Comparison of ENCODE assay signal across 1 cellular context in genomic region chr6:75363304-75363703, GRCh38.
TF ChIP-seq lines count a peak whose summit lies in the region.

No MANE protein-coding gene starts in this region.

TF ChIP-seq in GM12878, 131 proteins besides CTCF, POLR2A, EP300 and RAD21 (continued from another document):
- TF ChIP-seq, protein P1, sequence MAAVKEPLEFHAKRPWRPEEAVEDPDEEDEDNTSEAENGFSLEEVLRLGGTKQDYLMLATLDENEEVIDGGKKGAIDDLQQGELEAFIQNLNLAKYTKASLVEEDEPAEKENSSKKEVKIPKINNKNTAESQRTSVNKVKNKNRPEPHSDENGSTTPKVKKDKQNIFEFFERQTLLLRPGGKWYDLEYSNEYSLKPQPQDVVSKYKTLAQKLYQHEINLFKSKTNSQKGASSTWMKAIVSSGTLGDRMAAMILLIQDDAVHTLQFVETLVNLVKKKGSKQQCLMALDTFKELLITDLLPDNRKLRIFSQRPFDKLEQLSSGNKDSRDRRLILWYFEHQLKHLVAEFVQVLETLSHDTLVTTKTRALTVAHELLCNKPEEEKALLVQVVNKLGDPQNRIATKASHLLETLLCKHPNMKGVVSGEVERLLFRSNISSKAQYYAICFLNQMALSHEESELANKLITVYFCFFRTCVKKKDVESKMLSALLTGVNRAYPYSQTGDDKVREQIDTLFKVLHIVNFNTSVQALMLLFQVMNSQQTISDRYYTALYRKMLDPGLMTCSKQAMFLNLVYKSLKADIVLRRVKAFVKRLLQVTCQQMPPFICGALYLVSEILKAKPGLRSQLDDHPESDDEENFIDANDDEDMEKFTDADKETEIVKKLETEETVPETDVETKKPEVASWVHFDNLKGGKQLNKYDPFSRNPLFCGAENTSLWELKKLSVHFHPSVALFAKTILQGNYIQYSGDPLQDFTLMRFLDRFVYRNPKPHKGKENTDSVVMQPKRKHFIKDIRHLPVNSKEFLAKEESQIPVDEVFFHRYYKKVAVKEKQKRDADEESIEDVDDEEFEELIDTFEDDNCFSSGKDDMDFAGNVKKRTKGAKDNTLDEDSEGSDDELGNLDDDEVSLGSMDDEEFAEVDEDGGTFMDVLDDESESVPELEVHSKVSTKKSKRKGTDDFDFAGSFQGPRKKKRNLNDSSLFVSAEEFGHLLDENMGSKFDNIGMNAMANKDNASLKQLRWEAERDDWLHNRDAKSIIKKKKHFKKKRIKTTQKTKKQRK (IDR thresholded peaks at IDR 0.05; ENCODE audit: low read depth, low read length) = no peak
- no peak for TF ChIP-seq SRF (IDR thresholded peaks at IDR 0.05; ENCODE audit: low read depth in 2 of 2, low read length in 2 of 2)
- TF ChIP-seq, protein P2, sequence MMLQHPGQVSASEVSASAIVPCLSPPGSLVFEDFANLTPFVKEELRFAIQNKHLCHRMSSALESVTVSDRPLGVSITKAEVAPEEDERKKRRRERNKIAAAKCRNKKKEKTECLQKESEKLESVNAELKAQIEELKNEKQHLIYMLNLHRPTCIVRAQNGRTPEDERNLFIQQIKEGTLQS (IDR thresholded peaks at IDR 0.05; ENCODE audit: borderline replicate concordance, extremely low read depth, low read depth, low read length) = no peak
- no peak for TF ChIP-seq NR2C2 (IDR thresholded peaks at IDR 0.05; ENCODE audit: borderline replicate concordance, control insufficient read depth, insufficient read length, low read depth)
- TF ChIP-seq MEF2A (IDR thresholded peaks at IDR 0.05; ENCODE audit: insufficient read depth, low read depth, low read length) = no peak
- TF ChIP-seq, protein P3, sequence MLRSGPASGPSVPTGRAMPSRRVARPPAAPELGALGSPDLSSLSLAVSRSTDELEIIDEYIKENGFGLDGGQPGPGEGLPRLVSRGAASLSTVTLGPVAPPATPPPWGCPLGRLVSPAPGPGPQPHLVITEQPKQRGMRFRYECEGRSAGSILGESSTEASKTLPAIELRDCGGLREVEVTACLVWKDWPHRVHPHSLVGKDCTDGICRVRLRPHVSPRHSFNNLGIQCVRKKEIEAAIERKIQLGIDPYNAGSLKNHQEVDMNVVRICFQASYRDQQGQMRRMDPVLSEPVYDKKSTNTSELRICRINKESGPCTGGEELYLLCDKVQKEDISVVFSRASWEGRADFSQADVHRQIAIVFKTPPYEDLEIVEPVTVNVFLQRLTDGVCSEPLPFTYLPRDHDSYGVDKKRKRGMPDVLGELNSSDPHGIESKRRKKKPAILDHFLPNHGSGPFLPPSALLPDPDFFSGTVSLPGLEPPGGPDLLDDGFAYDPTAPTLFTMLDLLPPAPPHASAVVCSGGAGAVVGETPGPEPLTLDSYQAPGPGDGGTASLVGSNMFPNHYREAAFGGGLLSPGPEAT (IDR thresholded peaks at IDR 0.05; ENCODE audit: low read depth) = no peak
- no peak for TF ChIP-seq SMAD1 (IDR thresholded peaks at IDR 0.05; ENCODE audit: low read depth, partially characterized antibody)
- no peak for TF ChIP-seq ZNF24 (IDR thresholded peaks at IDR 0.05)
TF ChIP-seq in GM12878: peak in this region for 0.
